25 cellular contexts compared by ENCODE assay signal in genomic region chr7:152354061-152354460, GRCh38.
DNase-seq lines count a peak whose midpoint lies in the region; ATAC-seq and TF ChIP-seq lines count a peak whose summit lies in the region.
"Had no signal": no experiment of that assay in that cellular context is flagged by ENCODE, and none has a peak within 500 bp of the region (broad histone marks: within the 10 kb centered on the region; RNA-seq: fewer than 3 reads in every experiment).

No MANE protein-coding gene starts in this region.

- ATAC-seq in RWPE2 (ENCODE audit: low read depth) (peak; percentile 42; the same call in 1 of the 3 replicates), GM18517 (IDR thresholded peaks at IDR 0.05; ENCODE audit: unreplicated experiment) (no peak), HG03135 (IDR thresholded peaks at IDR 0.05; ENCODE audit: unreplicated experiment) (no peak)
- ATAC-seq: activated naive CD4-positive, alpha-beta T cell treated with anti-CD3 and anti-CD28 coated beads, Interleukin-2, amount 50 U/mL, for 72 hours; K562; T-cell had no signal

- H3K36me3 ChIP-seq in RWPE2 (ENCODE audit: low read depth), result peaks cover 20% of the 10 kb centered on the region; the same call in 1 of the 2 replicates
- H3K36me3 ChIP-seq: thyroid gland had no signal

- no peaks in the 10 kb centered on the region for H3K27me3 Mint-ChIP-seq in osteocyte (ENCODE audit: unreplicated experiment)
- H3K27me3 Mint-ChIP-seq: brain; dendritic cell treated with granulocyte-macrophage colony-stimulating factor and Interleukin-4, amounts not matched to agents 40 ng/mL and 50 ng/mL, for 4 days; T-cell had no signal

- H3K36me3 Mint-ChIP-seq in osteocyte (ENCODE audit: unreplicated experiment), result peaks cover 32% of the 10 kb centered on the region

- peaks cover 20% of the 10 kb centered on the region for H3K4me1 Mint-ChIP-seq in osteocyte (ENCODE audit: unreplicated experiment)

- TF ChIP-seq CTCF in RWPE2 (IDR thresholded peaks at IDR 0.05; ENCODE audit: poor library complexity, severe bottlenecking) (no peak), fibroblast of pulmonary artery (IDR thresholded peaks at IDR 0.05; ENCODE audit: low read length, missing control alignments) (no peak), osteocyte (IDR thresholded peaks at IDR 0.05) (no peak)

- H3K27me3 ChIP-seq in RWPE2 (ENCODE audit: insufficient read depth, poor library complexity, severe bottlenecking), result no peaks in the 10 kb centered on the region
- H3K27me3 ChIP-seq: thyroid gland had no signal

- peaks cover 3% of the 10 kb centered on the region for H3K4me1 ChIP-seq in RWPE2 (ENCODE audit: insufficient read depth, poor library complexity, severe bottlenecking)
- H3K4me1 ChIP-seq: parathyroid adenoma had no signal

- no peaks in the 10 kb centered on the region for H3K9me3 Mint-ChIP-seq in osteocyte (ENCODE audit: unreplicated experiment)
- H3K9me3 Mint-ChIP-seq: dendritic cell treated with granulocyte-macrophage colony-stimulating factor and Interleukin-4, amounts not matched to agents 40 ng/mL and 50 ng/mL, for 4 days had no signal

- H3K27ac Mint-ChIP-seq in osteocyte (ENCODE audit: unreplicated experiment), result peak overlapping the region; percentile 40
- H3K27ac Mint-ChIP-seq: dendritic cell treated with granulocyte-macrophage colony-stimulating factor and Interleukin-4, amounts not matched to agents 40 ng/mL and 50 ng/mL, for 4 days had no signal

- no peak overlapping the region for H3K4me3 ChIP-seq in RWPE2 (ENCODE audit: severe bottlenecking)
- H3K4me3 ChIP-seq in fibroblast of pulmonary artery (replicated peaks; ENCODE audit: low read depth, low read length), result no peak overlapping the region
- H3K4me3 ChIP-seq: K562, lung, thyroid gland had no signal

- H3K4me3 Mint-ChIP-seq in osteocyte (ENCODE audit: unreplicated experiment), result no peak overlapping the region
- H3K4me3 Mint-ChIP-seq: brain; dendritic cell treated with granulocyte-macrophage colony-stimulating factor and Interleukin-4, amounts not matched to agents 40 ng/mL and 50 ng/mL, for 4 days; T-cell had no signal

- no peaks in the 10 kb centered on the region for H3K9me3 ChIP-seq in RWPE2 (ENCODE audit: severe bottlenecking)
- H3K9me3 ChIP-seq: thyroid gland had no signal

- no peak overlapping the region for H3K27ac ChIP-seq in RWPE2 (ENCODE audit: poor library complexity, severe bottlenecking)
- H3K27ac ChIP-seq: parathyroid adenoma, thyroid gland had no signal

- peak; percentile 37 for DNase-seq in ELR (ENCODE audit: low read depth)
- DNase-seq in RWPE2 (ENCODE audit: low spot score), result no peak
- peak; percentile 49 for DNase-seq in fibroblast of pulmonary artery (ENCODE audit: low read depth)
- no peak for DNase-seq in osteocyte (ENCODE audit: extremely low spot score, unreplicated experiment)
- DNase-seq in NOMO-1 treated with dmso at 0.1 percent for 144 hours (lab: John Stamatoyannopoulos, UW; ENCODE audit: unreplicated experiment), result no peak
- DNase-seq: activated CD4-positive, alpha-beta T cell treated with anti-CD3 and anti-CD28 coated beads for 4 hours; COR-L47; DND-41; foreskin melanocyte; hippocampal formation; islet precursor cell; NCI-H1694; NCI-H2227 treated with DMSO at 0.1 percent for 48 hours; SHP77; stimulated activated naive CD4-positive, alpha-beta T cell; T-cell; thyroid gland had no signal

Comparison
In these comparisons a context has a peak if more than half of its experiments do, and no peak if none do; other contexts are left out.
1. DNase-seq: peak in ELR (single experiment) and fibroblast of pulmonary artery (single experiment); none in RWPE2 (single experiment), osteocyte (single experiment) and NOMO-1 treated with dmso at 0.1 percent for 144 hours (single experiment).